Comparison of ENCODE assay signal across 8 cellular contexts in the genomic region with DNA sequence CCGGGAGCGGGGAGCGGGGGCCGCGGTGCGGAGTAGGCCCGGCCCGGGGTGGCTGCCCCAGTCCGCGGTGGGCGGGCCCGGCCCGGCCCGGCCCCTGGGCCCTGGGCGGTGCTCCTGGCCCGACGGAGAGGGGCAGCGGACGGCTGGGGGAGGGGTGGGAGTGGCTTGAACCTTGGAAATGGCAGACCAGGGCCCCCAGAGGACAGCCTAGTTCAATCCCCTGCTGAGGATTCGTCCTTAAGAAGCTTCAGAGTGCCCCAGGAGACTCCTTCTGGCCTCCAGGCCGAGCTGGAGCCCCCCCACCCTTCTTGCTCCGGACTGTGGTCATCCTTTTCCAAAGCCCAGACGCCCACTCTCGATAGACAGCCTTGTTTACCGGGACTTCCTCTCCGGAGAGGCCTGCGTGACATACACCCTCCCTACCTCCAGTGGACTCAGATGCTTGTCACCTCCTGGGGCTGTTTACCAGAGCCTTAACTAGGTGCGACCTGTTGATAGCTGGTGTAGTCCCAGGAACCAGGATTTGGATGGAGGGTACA. TPM values are rescaled to one million over a fixed set of nuclear protein-coding genes. Genes with fewer than 3 reads are reported as not detected.
DNase-seq lines count a peak whose midpoint lies in the region; ATAC-seq and FAIRE-seq lines count a peak whose summit lies in the region.

No MANE protein-coding gene starts in this region.

- DNase-seq in GDM1 (lab: John Stamatoyannopoulos, UW), result peak; percentile 53
- peak; percentile 58 for DNase-seq in HTR-8/SVneo (ENCODE audit: insufficient read length, low spot score)
- DNase-seq in T-helper 9 cell, result peak; percentile 22
- peak; percentile 72 for DNase-seq in cerebellum (ENCODE audit: low spot score)
- peak; percentile 79 for DNase-seq in kidney tubule cell (ENCODE audit: low spot score)
- DNase-seq in stimulated activated CD4-positive, alpha-beta T cell treated with anti-CD3 and anti-CD28 coated beads, Interleukin-15, amount 100 ng/mL, for 48 hours (ENCODE audit: low read depth in 2 of 2), result peak; percentile 32 to 37
- no peak for DNase-seq in NCI-H1694 (lab: John Stamatoyannopoulos, UW)

- ATAC-seq in GM21515 (IDR thresholded peaks at IDR 0.05; ENCODE audit: unreplicated experiment), result peak; percentile 48

- FAIRE-seq in HTR-8/SVneo (lab: Jason Lieb, UNC), result no peak

RNA-seq across cellular contexts. Expression of a gene that starts 0.5 kb away (rescaled TPM):
- 21.9 TPM for total RNA-seq in cerebellum

RNA-seq across cellular contexts. Expression of a gene that starts 0.7 kb away (rescaled TPM):
- total RNA-seq in cerebellum, result 0.91 TPM

RNA-seq across cellular contexts. Expression of a gene that starts 12.4 kb away (rescaled TPM):
- 17.6 TPM for total RNA-seq in cerebellum

RNA-seq across cellular contexts. Expression of a gene that starts 31.4 kb away (rescaled TPM):
- 31.8 TPM for total RNA-seq in cerebellum
